ENCODE assay signal across 13 cellular contexts in the genomic region with DNA sequence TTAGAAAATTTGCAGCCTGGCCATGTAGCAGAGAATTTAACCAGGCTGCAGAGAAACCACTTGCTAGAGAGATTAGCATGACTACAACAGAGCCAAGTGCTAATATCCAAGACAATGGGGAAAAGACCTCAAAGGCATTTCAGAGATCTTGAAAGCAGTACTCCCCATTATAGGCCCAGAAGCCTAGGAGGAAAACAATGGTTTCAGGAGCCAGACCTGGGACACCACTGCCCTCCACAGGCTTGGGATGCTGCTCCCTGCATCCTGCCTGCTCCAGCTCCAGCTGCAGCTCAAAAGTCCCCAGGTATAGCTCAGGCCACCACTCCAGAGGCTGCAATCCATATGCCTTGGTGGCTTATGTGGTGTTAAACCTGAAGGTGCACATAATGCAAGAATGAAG.
A peak's percentile ranks its signal among the peaks of the same experiment; 100 is the strongest.
DNase-seq lines count a peak whose midpoint lies in the region; ATAC-seq and TF ChIP-seq lines count a peak whose summit lies in the region.
"Had no signal": no experiment of that assay in that cellular context is flagged by ENCODE, and none has a peak within 500 bp of the region (broad histone marks: within the 10 kb centered on the region; RNA-seq: fewer than 3 reads in every experiment).

No MANE protein-coding gene starts in this region.

- no peaks in the 10 kb centered on the region for H3K36me3 Mint-ChIP-seq in activated T-helper 2 cell treated with anti-CD3 and anti-CD28 coated beads, Interferon-gamma antibody, Interleukin-2, Interleukin-4, amounts not matched to agents 10 μg/mL and 5 μg/mL and 100 μg/mL, durations not matched to agents 14 hours and 24 hours and 36 hours (ENCODE audit: low read depth)
- H3K36me3 Mint-ChIP-seq in CD14-positive monocyte, result no peaks in the 10 kb centered on the region
- H3K36me3 Mint-ChIP-seq: activated naive CD4-positive, alpha-beta T cell treated with anti-CD3 and anti-CD28 coated beads, Interleukin-2, amount 50 U/mL, for 24 hours had no signal

- ATAC-seq in Panc1 (no peak), upper lobe of left lung (ENCODE audit: low FRiP score in 2 of 2) (no peak)

- BruUV-seq in Panc1 (replicated peaks; lab: Mats Ljungman, UMichigan), result no TSS peak

- H3K4me3 ChIP-seq in Panc1 (ENCODE audit: low read depth in 2 of 2, low read length in 2 of 2), result no peak overlapping the region
- H3K4me3 ChIP-seq in fibroblast of pulmonary artery (replicated peaks; ENCODE audit: low read depth, low read length), result no peak overlapping the region
- no peak overlapping the region for H3K4me3 ChIP-seq in retinal pigment epithelial cell (ENCODE audit: low read length)
- no peak overlapping the region for H3K4me3 ChIP-seq in upper lobe of left lung
- H3K4me3 ChIP-seq: spleen had no signal

- H3K4me1 Mint-ChIP-seq in activated T-helper 2 cell treated with anti-CD3 and anti-CD28 coated beads, Interferon-gamma antibody, Interleukin-2, Interleukin-4, amounts not matched to agents 10 μg/mL and 5 μg/mL and 100 μg/mL, durations not matched to agents 14 hours and 24 hours and 36 hours (ENCODE audit: low read depth), result no peaks in the 10 kb centered on the region
- no peaks in the 10 kb centered on the region for H3K4me1 Mint-ChIP-seq in CD14-positive monocyte
- H3K4me1 Mint-ChIP-seq: activated naive CD4-positive, alpha-beta T cell treated with anti-CD3 and anti-CD28 coated beads, Interleukin-2, amount 50 U/mL, for 24 hours had no signal

- H3K36me3 ChIP-seq in Panc1 (ENCODE audit: control insufficient read depth, insufficient read depth, low read length) (no peaks in the 10 kb centered on the region), upper lobe of left lung (no peaks in the 10 kb centered on the region)
- H3K36me3 ChIP-seq: spleen had no signal

- CTCF ChIA-PET in Panc1 (lab: Charles Lee), result no interaction called here

- H3K4me1 ChIP-seq in Panc1 (ENCODE audit: control insufficient read depth, insufficient read depth, low read length), result no peaks in the 10 kb centered on the region
- no peaks in the 10 kb centered on the region for H3K4me1 ChIP-seq in upper lobe of left lung
- H3K4me1 ChIP-seq: spleen had no signal

- H3K27me3 Mint-ChIP-seq in activated T-helper 2 cell treated with anti-CD3 and anti-CD28 coated beads, Interferon-gamma antibody, Interleukin-2, Interleukin-4, amounts not matched to agents 10 μg/mL and 5 μg/mL and 100 μg/mL, durations not matched to agents 14 hours and 24 hours and 36 hours (ENCODE audit: low read depth), result no peaks in the 10 kb centered on the region
- peaks cover 3 to 4% (median 4%) of the 10 kb centered on the region in 3 donors for H3K27me3 Mint-ChIP-seq in CD14-positive monocyte (ENCODE audit: low read depth in 3 of 3)

- H3K9me3 Mint-ChIP-seq in activated T-helper 2 cell treated with anti-CD3 and anti-CD28 coated beads, Interferon-gamma antibody, Interleukin-2, Interleukin-4, amounts not matched to agents 10 μg/mL and 5 μg/mL and 100 μg/mL, durations not matched to agents 14 hours and 24 hours and 36 hours, result no peaks in the 10 kb centered on the region
- peaks cover 0 to 8% (median 4%) of the 10 kb centered on the region in 7 donors for H3K9me3 Mint-ChIP-seq in CD14-positive monocyte

- in situ Hi-C loops in Panc1 (cut with HindIII; ENCODE audit: low pct_unique_long_range_greater_than_20kb, low sequenced_read_pairs), result no loop called here

- H3K9me3 ChIP-seq in Panc1 (ENCODE audit: control insufficient read depth, insufficient read depth, low read depth, low read length), result no peaks in the 10 kb centered on the region
- H3K9me3 ChIP-seq in upper lobe of left lung, result no peaks in the 10 kb centered on the region

- intact Hi-C loops in Panc1 (cut with micrococcal nuclease; ENCODE audit: unreplicated experiment) (no loop called here), CD14-positive monocyte (cut with micrococcal nuclease) (no loop called here)
- intact Hi-C loops in activated T-helper 2 cell treated with anti-CD3 and anti-CD28 coated beads, Interferon-gamma antibody, Interleukin-2, Interleukin-4, amounts not matched to agents 10 μg/mL and 5 μg/mL and 100 μg/mL, durations not matched to agents 14 hours and 24 hours and 36 hours (cut with micrococcal nuclease), result no loop called here

- H3K27ac ChIP-seq in Panc1 (ENCODE audit: low read length), result no peak overlapping the region
- no peak overlapping the region for H3K27ac ChIP-seq in upper lobe of left lung
- H3K27ac ChIP-seq: spleen had no signal

- H3K27ac Mint-ChIP-seq in activated T-helper 2 cell treated with anti-CD3 and anti-CD28 coated beads, Interferon-gamma antibody, Interleukin-2, Interleukin-4, amounts not matched to agents 10 μg/mL and 5 μg/mL and 100 μg/mL, durations not matched to agents 14 hours and 24 hours and 36 hours, result no peak overlapping the region
- no peak overlapping the region for H3K27ac Mint-ChIP-seq in CD14-positive monocyte
- H3K27ac Mint-ChIP-seq: activated naive CD4-positive, alpha-beta T cell treated with anti-CD3 and anti-CD28 coated beads, Interleukin-2, amount 50 U/mL, for 24 hours had no signal

- TF ChIP-seq POLR2A in upper lobe of left lung (IDR thresholded peaks at IDR 0.05), result no peak

- TF ChIP-seq EP300 in upper lobe of left lung (IDR thresholded peaks at IDR 0.05), result no peak

- peak; percentile 9 for DNase-seq in NCI-H748 (lab: John Stamatoyannopoulos, UW; ENCODE audit: unreplicated experiment)
- DNase-seq in NCI-H748 treated with DMSO at 0.1 percent for 48 hours (lab: John Stamatoyannopoulos, UW), result no peak
- no peak for DNase-seq in Panc1 (ENCODE audit: low read depth, low spot score)
- peak; percentile 89 for DNase-seq in fibroblast of pulmonary artery (ENCODE audit: low read depth)
- DNase-seq in retinal pigment epithelial cell (ENCODE audit: low read depth), result no peak
- no peak for DNase-seq in activated T-helper 2 cell treated with anti-CD3 and anti-CD28 coated beads, Interferon-gamma antibody, Interleukin-2, Interleukin-4, amounts not matched to agents 10 μg/mL and 5 μg/mL and 100 μg/mL, durations not matched to agents 14 hours and 24 hours and 36 hours (ENCODE audit: low spot score)
- no peak for DNase-seq in upper lobe of left lung
- no peak for DNase-seq in CD14-positive monocyte (ENCODE audit: low spot score)
- DNase-seq: activated CD8-positive, alpha-beta memory T cell treated with anti-CD3 and anti-CD28 coated beads, Interleukin-2, amount 50 U/mL, for 4 hours; mesenchymal stem cell; NCI-H1048; spleen had no signal

- TF ChIP-seq CTCF in Panc1 (IDR thresholded peaks at IDR 0.05) (0 out of 2 replicates have a peak, but pooled peaks have one; percentile 9), fibroblast of pulmonary artery (IDR thresholded peaks at IDR 0.05; ENCODE audit: low read length, missing control alignments) (peak; percentile 80), retinal pigment epithelial cell (conservative IDR thresholded peaks at IDR 0.05; ENCODE audit: low read depth, low read length) (peak; percentile 40), upper lobe of left lung (IDR thresholded peaks at IDR 0.05) (no peak), CD14-positive monocyte (IDR thresholded peaks at IDR 0.05) (no peak)

- POLR2A ChIA-PET in Panc1 (lab: Charles Lee), result no interaction called here

- no peak overlapping the region for H3K4me3 Mint-ChIP-seq in activated T-helper 2 cell treated with anti-CD3 and anti-CD28 coated beads, Interferon-gamma antibody, Interleukin-2, Interleukin-4, amounts not matched to agents 10 μg/mL and 5 μg/mL and 100 μg/mL, durations not matched to agents 14 hours and 24 hours and 36 hours (ENCODE audit: low read depth)
- no peak overlapping the region for H3K4me3 Mint-ChIP-seq in CD14-positive monocyte
- H3K4me3 Mint-ChIP-seq: activated naive CD4-positive, alpha-beta T cell treated with anti-CD3 and anti-CD28 coated beads, Interleukin-2, amount 50 U/mL, for 24 hours had no signal

- H3K27me3 ChIP-seq in Panc1 (ENCODE audit: control insufficient read depth, insufficient read depth, low read length) (peaks cover 16% of the 10 kb centered on the region), upper lobe of left lung (no peaks in the 10 kb centered on the region)

Comparison
In these comparisons a context has a peak if more than half of its experiments do, and no peak if none do; other contexts are left out.
1. DNase-seq: peak in NCI-H748 (single experiment) and fibroblast of pulmonary artery (single experiment); none in NCI-H748 treated with DMSO at 0.1 percent for 48 hours (single experiment), Panc1 (single experiment), retinal pigment epithelial cell (single experiment), activated T-helper 2 cell treated with anti-CD3 and anti-CD28 coated beads, Interferon-gamma antibody, Interleukin-2, Interleukin-4, amounts not matched to agents 10 μg/mL and 5 μg/mL and 100 μg/mL, durations not matched to agents 14 hours and 24 hours and 36 hours (single experiment), upper lobe of left lung (0 of 2) and CD14-positive monocyte (single experiment).
2. CTCF ChIP-seq: peak in Panc1 (single experiment), fibroblast of pulmonary artery (single experiment) and retinal pigment epithelial cell (single experiment); none in upper lobe of left lung (0 of 6) and CD14-positive monocyte (single experiment).